In genomic region chr3:31577232-31577631, GRCh38 we compare ENCODE assay signal across 24 cellular contexts.
"Had no signal": no experiment of that assay in that cellular context is flagged by ENCODE, and none has a peak within 500 bp of the region (broad histone marks: within the 10 kb centered on the region; RNA-seq: fewer than 3 reads in every experiment).

No MANE protein-coding gene starts in this region.

- H3K4me1 ChIP-seq: uterus had no signal

- H3K9me3 ChIP-seq: gastrocnemius medialis, lower lobe of right lung, neutrophil, pancreas, sigmoid colon, suprapubic skin, transverse colon, upper lobe of right lung, uterus had no signal

- H3K4me3 ChIP-seq: gastrocnemius medialis, lower lobe of right lung, pancreas, sigmoid colon, suprapubic skin, transverse colon, upper lobe of right lung, uterus had no signal

- H3K27ac Mint-ChIP-seq: memory B cell; natural killer cell treated with Interleukin-12 subunit alpha and Interleukin-12 subunit beta and Interleukin-15 and Interleukin-18, amount 100 ng/mL, for 72 hours; progenitor cell of endocrine pancreas; stimulated activated effector memory CD8-positive, alpha-beta T cell treated with anti-CD3 and anti-CD28 coated beads, Interleukin-12 subunit alpha, Interleukin-12 subunit beta, amount 100 ng/mL, for 72 hours; stimulated activated naive CD8-positive, alpha-beta T cell treated with anti-CD3 and anti-CD28 coated beads, Interleukin-15, amount 100 ng/mL, for 72 hours had no signal

- H3K9me3 Mint-ChIP-seq: effector memory CD8-positive, alpha-beta T cell; memory B cell; naive B cell; natural killer cell treated with Interleukin-12 subunit alpha and Interleukin-12 subunit beta and Interleukin-15 and Interleukin-18, amount 100 ng/mL, for 72 hours; stimulated activated effector memory CD8-positive, alpha-beta T cell treated with anti-CD3 and anti-CD28 coated beads, Interleukin-12 subunit alpha, Interleukin-12 subunit beta, amount 100 ng/mL, for 72 hours; stimulated activated naive CD8-positive, alpha-beta T cell treated with anti-CD3 and anti-CD28 coated beads, Interleukin-15, amount 100 ng/mL, for 72 hours had no signal

- ATAC-seq: effector memory CD8-positive, alpha-beta T cell; gastrocnemius medialis; left ventricle myocardium superior; lower lobe of right lung; natural killer cell treated with Interleukin-12 subunit alpha and Interleukin-12 subunit beta and Interleukin-15 and Interleukin-18, amount 100 ng/mL, for 72 hours; pancreas; right cardiac atrium; stimulated activated effector memory CD8-positive, alpha-beta T cell treated with anti-CD3 and anti-CD28 coated beads, Interleukin-12 subunit alpha, Interleukin-12 subunit beta, amount 100 ng/mL, for 72 hours; stimulated activated naive CD8-positive, alpha-beta T cell treated with anti-CD3 and anti-CD28 coated beads, Interleukin-15, amount 100 ng/mL, for 72 hours; upper lobe of right lung had no signal

- FAIRE-seq: keratinocyte, pancreas had no signal

- DNase-seq: cortex of kidney; effector memory CD8-positive, alpha-beta T cell; gastrocnemius medialis; head of caudate nucleus; left ventricle myocardium superior; lower lobe of right lung; naive B cell; pancreas; right cardiac atrium; sigmoid colon; stimulated activated CD4-positive, alpha-beta T cell treated with anti-CD3 and anti-CD28 coated beads, Interleukin-2, amount 100 ng/mL, for 24 hours; stimulated activated CD4-positive, alpha-beta T cell treated with anti-CD3 and anti-CD28 coated beads, Interleukin-4, amount 100 ng/mL, for 24 hours; stimulated activated naive CD8-positive, alpha-beta T cell treated with anti-CD3 and anti-CD28 coated beads, Interleukin-15, amount 100 ng/mL, for 72 hours; transverse colon; upper lobe of right lung; uterus had no signal

- H3K4me3 Mint-ChIP-seq: effector memory CD8-positive, alpha-beta T cell; memory B cell; naive B cell; natural killer cell treated with Interleukin-12 subunit alpha and Interleukin-12 subunit beta and Interleukin-15 and Interleukin-18, amount 100 ng/mL, for 72 hours; neural crest cell; stimulated activated effector memory CD8-positive, alpha-beta T cell treated with anti-CD3 and anti-CD28 coated beads, Interleukin-12 subunit alpha, Interleukin-12 subunit beta, amount 100 ng/mL, for 72 hours; stimulated activated naive CD8-positive, alpha-beta T cell treated with anti-CD3 and anti-CD28 coated beads, Interleukin-15, amount 100 ng/mL, for 72 hours had no signal

- H3K27me3 Mint-ChIP-seq: effector memory CD8-positive, alpha-beta T cell; memory B cell; naive B cell; natural killer cell treated with Interleukin-12 subunit alpha and Interleukin-12 subunit beta and Interleukin-15 and Interleukin-18, amount 100 ng/mL, for 72 hours; progenitor cell of endocrine pancreas; stimulated activated naive CD8-positive, alpha-beta T cell treated with anti-CD3 and anti-CD28 coated beads, Interleukin-15, amount 100 ng/mL, for 72 hours had no signal

- H3K27ac ChIP-seq: lower lobe of right lung, neutrophil, pancreas, sigmoid colon, suprapubic skin, transverse colon, upper lobe of right lung, uterus had no signal

- H3K36me3 ChIP-seq: gastrocnemius medialis, pancreas, sigmoid colon, suprapubic skin, uterus had no signal

- H3K27me3 ChIP-seq: gastrocnemius medialis, neutrophil, pancreas, sigmoid colon, suprapubic skin, transverse colon, upper lobe of right lung, uterus had no signal
